8 cellular contexts compared by ENCODE assay signal in genomic region chr1:109776911-109777310, GRCh38. TPM values are rescaled to one million over a fixed set of nuclear protein-coding genes. Genes with fewer than 3 reads are reported as not detected.
DNase-seq lines count a peak whose midpoint lies in the region; ATAC-seq, FAIRE-seq and TF ChIP-seq lines count a peak whose summit lies in the region.

No MANE protein-coding gene starts in this region.

- CTCF ChIA-PET in activated CD4-positive, alpha-beta T cell treated with anti-CD3 and anti-CD28 coated beads for 36 hours (lab: Charles Lee), result interaction anchor here (0.6 to 26.0 kb wide), 45 partner anchors 11 to 254 kb away, joined by 3 to 499 read pairs (median 4); partner anchors contain the start of genes AHCYL1, CSF1, EPS8L3 and GPR61

- no peaks in the 10 kb centered on the region for H3K36me3 ChIP-seq in left lung

- ATAC-seq in HG02973 (IDR thresholded peaks at IDR 0.05; ENCODE audit: unreplicated experiment), result peak; percentile 52
- peak; percentile 89 for ATAC-seq in activated CD4-positive, alpha-beta T cell treated with anti-CD3 and anti-CD28 coated beads for 36 hours
- peak; percentile 92 for ATAC-seq in left lung
- ATAC-seq in HG03571 (IDR thresholded peaks at IDR 0.05; ENCODE audit: unreplicated experiment), result no peak

- H3K4me1 ChIP-seq in left lung, result peaks cover 0 to 14% of the 10 kb centered on the region in 2 donors

- no peaks in the 10 kb centered on the region for H3K9me3 Mint-ChIP-seq in activated CD4-positive, alpha-beta T cell treated with anti-CD3 and anti-CD28 coated beads for 36 hours (ENCODE audit: low read depth)

- H3K4me1 Mint-ChIP-seq in activated CD4-positive, alpha-beta T cell treated with anti-CD3 and anti-CD28 coated beads for 36 hours, result no peaks in the 10 kb centered on the region

- H3K4me3 ChIP-seq in left lung, result no peak overlapping the region

- H3K27ac ChIP-seq in left lung, result no peak overlapping the region

- no peak overlapping the region for H3K4me3 Mint-ChIP-seq in activated CD4-positive, alpha-beta T cell treated with anti-CD3 and anti-CD28 coated beads for 36 hours

- POLR2A ChIA-PET in activated CD4-positive, alpha-beta T cell treated with anti-CD3 and anti-CD28 coated beads for 36 hours (lab: Charles Lee), result interaction anchor here (0.6 to 1.5 kb wide), 3 partner anchors 124 to 311 kb away, joined by 3 to 6 read pairs (median 3); partner anchors contain the start of gene AHCYL1

- no peaks in the 10 kb centered on the region for H3K9me3 ChIP-seq in left lung

- DNase-seq in NCI-H345 treated with DMSO at 0.1 percent for 48 hours (lab: John Stamatoyannopoulos, UW; ENCODE audit: unreplicated experiment) (peak; percentile 62), cerebellum (ENCODE audit: low spot score) (peak; percentile 90), left lung (peak; percentile 77 to 89)
- peak; percentile 88 for DNase-seq in activated CD4-positive, alpha-beta T cell treated with anti-CD3 and anti-CD28 coated beads for 36 hours
- peak; percentile 31 to 62 (median 61) for DNase-seq in stimulated activated CD4-positive, alpha-beta T cell treated with anti-CD3 and anti-CD28 coated beads, TNF-alpha, amount 100 ng/mL, for 1 hour (ENCODE audit: low read depth in 3 of 3, low spot score in 1 of 3)

- peak overlapping the region; percentile 27 for H3K27ac Mint-ChIP-seq in activated CD4-positive, alpha-beta T cell treated with anti-CD3 and anti-CD28 coated beads for 36 hours

- peak; percentile 93 to 99 for TF ChIP-seq CTCF in left lung (IDR thresholded peaks at IDR 0.05)

- H3K36me3 Mint-ChIP-seq in activated CD4-positive, alpha-beta T cell treated with anti-CD3 and anti-CD28 coated beads for 36 hours (ENCODE audit: low read depth), result no peaks in the 10 kb centered on the region

- intact Hi-C loops in activated CD4-positive, alpha-beta T cell treated with anti-CD3 and anti-CD28 coated beads for 36 hours (cut with DNase I, micrococcal nuclease), result loop anchor here (1.0 to 2.0 kb wide), 4 partner anchors 130 to 234 kb away; partner anchors contain the start of gene AHCYL1 (in 2 of the 2)
- intact Hi-C loops in left lung (cut with DNase I), result loop anchor here (10.0 kb wide), 3 partner anchors 122 to 232 kb away; partner anchors contain the start of genes AHCYL1 (in 1 of the 2), GNAI3 (in 1 of the 2) and GSTM4 (in 1 of the 2)

- no peaks in the 10 kb centered on the region for H3K27me3 ChIP-seq in left lung

- peak; percentile 36 for FAIRE-seq in G401.6 (lab: Jason Lieb, UNC)

- no peaks in the 10 kb centered on the region for H3K27me3 Mint-ChIP-seq in activated CD4-positive, alpha-beta T cell treated with anti-CD3 and anti-CD28 coated beads for 36 hours

RNA-seq across cellular contexts. Expression of gene EPS8L3, which starts 13.2 kb away (rescaled TPM):
- total RNA-seq in activated CD4-positive, alpha-beta T cell treated with anti-CD3 and anti-CD28 coated beads for 36 hours, result not detected
- total RNA-seq in cerebellum (not detected), left lung (not detected)

RNA-seq across cellular contexts. Expression of gene GSTM3, which starts 36.1 kb away (rescaled TPM):
- total RNA-seq in activated CD4-positive, alpha-beta T cell treated with anti-CD3 and anti-CD28 coated beads for 36 hours, result 10 to 100 TPM; 47.6 to 49.1 TPM
- total RNA-seq in cerebellum, result 47.8 TPM
- total RNA-seq in left lung, result 10 to 100 TPM; 13.8 to 30.9 TPM
